Comparison of ENCODE assay signal across 15 cellular contexts in the genomic region with DNA sequence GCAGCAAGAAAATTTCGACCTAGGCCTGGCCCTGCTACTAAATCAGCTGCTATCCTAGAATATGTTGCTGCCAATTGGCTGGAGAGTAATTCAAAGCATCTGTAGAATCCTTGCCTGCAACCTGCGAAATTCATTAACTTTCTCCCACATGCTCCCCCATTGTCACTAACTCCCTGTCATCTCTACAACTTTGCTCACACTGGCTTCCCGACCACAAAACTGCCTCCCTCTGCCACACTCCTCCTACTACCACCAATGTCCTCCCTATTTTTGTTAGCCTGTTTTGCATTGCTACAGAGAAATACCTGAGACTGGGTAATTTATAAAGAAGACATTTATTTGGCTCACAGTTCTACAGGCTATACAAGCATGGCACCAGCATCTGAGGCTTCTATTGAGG.
A peak's percentile ranks its signal among the peaks of the same experiment; 100 is the strongest.
DNase-seq lines count a peak whose midpoint lies in the region; ATAC-seq and TF ChIP-seq lines count a peak whose summit lies in the region.
"Had no signal": no experiment of that assay in that cellular context is flagged by ENCODE, and none has a peak within 500 bp of the region (broad histone marks: within the 10 kb centered on the region; RNA-seq: fewer than 3 reads in every experiment).

No MANE protein-coding gene starts in this region.

- H3K9me3 ChIP-seq in colonic mucosa, result no peaks in the 10 kb centered on the region

- H3K36me3 Mint-ChIP-seq in progenitor cell of endocrine pancreas (ENCODE audit: insufficient read depth), result peaks cover 2% of the 10 kb centered on the region

- H3K9me3 Mint-ChIP-seq in progenitor cell of endocrine pancreas (ENCODE audit: low read depth), result peaks cover 12% of the 10 kb centered on the region

- H3K36me3 ChIP-seq in H7 (replicated peaks; ENCODE audit: control insufficient read depth, insufficient read depth, low read length) (no peaks in the 10 kb centered on the region), colonic mucosa (no peaks in the 10 kb centered on the region)

- ATAC-seq in HG03565 (IDR thresholded peaks at IDR 0.05; ENCODE audit: unreplicated experiment), result no peak

- H3K4me3 ChIP-seq in H7 (ENCODE audit: insufficient read depth, low read depth, low read length) (no peak overlapping the region), colonic mucosa (no peak overlapping the region)

- peak overlapping the region; percentile 21 for H3K27ac Mint-ChIP-seq in progenitor cell of endocrine pancreas
- H3K27ac Mint-ChIP-seq: B cell; CD4-positive, alpha-beta T cell had no signal

- H3K4me1 ChIP-seq in colonic mucosa, result no peaks in the 10 kb centered on the region

- H3K4me3 Mint-ChIP-seq in progenitor cell of endocrine pancreas (ENCODE audit: low read depth), result no peak overlapping the region
- H3K4me3 Mint-ChIP-seq: B cell; CD4-positive, alpha-beta T cell had no signal

- TF ChIP-seq CTCF in colonic mucosa (IDR thresholded peaks at IDR 0.05) (no peak), progenitor cell of endocrine pancreas (IDR thresholded peaks at IDR 0.05; ENCODE audit: unreplicated experiment) (no peak)

- H3K27me3 ChIP-seq in H7 (ENCODE audit: control insufficient read depth, insufficient read depth, low read length) (no peaks in the 10 kb centered on the region), colonic mucosa (no peaks in the 10 kb centered on the region)

- no peak overlapping the region for H3K9ac ChIP-seq in colonic mucosa (ENCODE audit: low read depth in 2 of 2, low read length in 2 of 2)

- intact Hi-C loops in colonic mucosa (cut with DNase I), result no loop called here

- H3K4me1 Mint-ChIP-seq in progenitor cell of endocrine pancreas (ENCODE audit: low read depth), result peaks cover 27% of the 10 kb centered on the region
- H3K4me1 Mint-ChIP-seq: B cell had no signal

- no peak overlapping the region for H3K27ac ChIP-seq in colonic mucosa

- no peaks in the 10 kb centered on the region for H3K27me3 Mint-ChIP-seq in progenitor cell of endocrine pancreas
- H3K27me3 Mint-ChIP-seq: B cell had no signal

- DNase-seq in H7 (peak; percentile 22), colonic mucosa (peak; percentile 1), left kidney (ENCODE audit: low read depth, low spot score) (peak; percentile 6), progenitor cell of endocrine pancreas (ENCODE audit: low spot score, unreplicated experiment) (no peak), DMS53 (lab: John Stamatoyannopoulos, UW) (no peak), EL (no peak)
- DNase-seq: C1 segment of cervical spinal cord; Calu3; CD4-positive, alpha-beta T cell; DMS 273 treated with DMSO at 0.1 percent for 48 hours; DMS79 treated with DMSO at 0.1 percent for 48 hours; GDM1; IMR-90 had no signal

Comparison
In these comparisons a context has a peak if more than half of its experiments do, and no peak if none do; other contexts are left out.
1. DNase-seq: peak in H7 (single experiment), colonic mucosa (single experiment) and left kidney (single experiment); none in progenitor cell of endocrine pancreas (single experiment), DMS53 (single experiment) and EL (single experiment).